In the genomic region with DNA sequence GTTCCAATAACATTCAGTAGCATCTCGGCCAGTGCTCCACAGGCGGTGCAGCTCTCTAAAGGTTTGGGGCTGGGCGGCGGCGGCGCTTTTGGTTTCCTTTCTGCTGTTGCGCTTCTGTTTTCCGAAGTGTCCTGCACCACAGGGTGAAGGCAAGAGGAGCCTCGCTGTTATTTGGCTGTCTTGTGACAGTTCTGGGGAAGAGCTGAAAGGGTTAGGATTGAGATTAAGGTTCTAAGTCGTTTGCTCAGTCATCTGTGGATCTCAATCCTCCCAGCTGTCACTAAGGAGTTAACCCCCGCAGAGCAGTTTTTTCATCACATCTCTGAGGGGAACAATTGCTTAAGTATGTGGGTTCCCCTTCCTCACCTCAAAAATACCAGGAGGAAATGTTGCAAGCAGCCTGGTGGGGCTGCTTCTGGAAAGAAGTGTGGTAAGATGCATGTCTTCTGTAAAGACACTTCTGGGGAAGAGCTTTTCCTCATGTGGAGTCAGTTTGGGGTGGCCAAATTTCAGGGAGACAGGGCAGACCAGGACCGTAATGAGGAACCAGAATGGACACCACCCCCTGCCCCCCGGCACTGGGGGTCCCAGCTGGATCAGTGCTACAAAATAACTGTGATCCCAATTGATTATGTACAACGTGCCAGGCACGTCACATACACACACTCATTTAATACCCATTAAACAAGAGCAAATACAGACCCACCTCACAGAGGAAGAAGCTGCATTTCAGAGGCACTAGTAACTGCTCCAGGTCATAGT, we compare ENCODE assay signal across 12 cellular contexts. TPM values are rescaled to one million over a fixed set of nuclear protein-coding genes. Genes with fewer than 3 reads are reported as not detected.
DNase-seq lines count a peak whose midpoint lies in the region; ATAC-seq and TF ChIP-seq lines count a peak whose summit lies in the region.
"Had no signal": no experiment of that assay in that cellular context is flagged by ENCODE, and none has a peak within 500 bp of the region (broad histone marks: within the 10 kb centered on the region; RNA-seq: fewer than 3 reads in every experiment).

No MANE protein-coding gene starts in this region.

- peak overlapping the region in 9 of 10 experiments; percentile 13 to 61 (median 35); a peak in 15 of 20 replicates for H3K4me3 ChIP-seq in BLaER1 treated with 17β-estradiol and CSF1 and Interleukin-3, amounts not matched to agents 10 nM and 100 nM
- no peak overlapping the region for H3K4me3 ChIP-seq in Karpas-422 (ENCODE audit: low read length)
- H3K4me3 ChIP-seq: K562 had no signal

- peak; percentile 12 for TF ChIP-seq CTCF in activated CD8-positive, alpha-beta T cell treated with anti-CD3 and anti-CD28 coated beads for 36 hours (IDR thresholded peaks at IDR 0.05)

- no peaks in the 10 kb centered on the region for H3K9me3 Mint-ChIP-seq in activated CD8-positive, alpha-beta T cell treated with anti-CD3 and anti-CD28 coated beads for 36 hours

- intact Hi-C loops in activated CD8-positive, alpha-beta T cell treated with anti-CD3 and anti-CD28 coated beads for 36 hours (cut with micrococcal nuclease) = no loop called here

- H4K20me1 ChIP-seq in BLaER1 treated with 17β-estradiol and CSF1 and Interleukin-3, amounts not matched to agents 10 nM and 100 nM = peaks cover 0 to 28% (median 0%) of the 10 kb centered on the region in 11 experiments; a peak in 4 of 22 replicates
- peaks cover 4% of the 10 kb centered on the region; the same call in 1 of the 2 replicates for H4K20me1 ChIP-seq in Karpas-422 (ENCODE audit: insufficient read depth, low read depth, low read length)

- no peaks in the 10 kb centered on the region for H3K9me3 ChIP-seq in BLaER1 treated with 17β-estradiol and CSF1 and Interleukin-3, amounts not matched to agents 10 nM and 100 nM (replicated peaks in 1 of 11)
- H3K9me3 ChIP-seq in Karpas-422 (ENCODE audit: low read length) = no peaks in the 10 kb centered on the region

- no peaks in the 10 kb centered on the region for H3K79me2 ChIP-seq in Karpas-422 (ENCODE audit: low read length)

- POLR2A ChIA-PET in activated CD8-positive, alpha-beta T cell treated with anti-CD3 and anti-CD28 coated beads for 36 hours (lab: Charles Lee) = interaction anchor here (0.7 to 2.6 kb wide), 9 partner anchors 9 to 112 kb away, joined by 3 to 10 read pairs (median 4); a partner anchor contains a TSS

- peaks cover 78 to 99% (median 93%) of the 10 kb centered on the region in 11 experiments for H3K36me3 ChIP-seq in BLaER1 treated with 17β-estradiol and CSF1 and Interleukin-3, amounts not matched to agents 10 nM and 100 nM
- no peaks in the 10 kb centered on the region for H3K36me3 ChIP-seq in Karpas-422 (ENCODE audit: insufficient read depth, low read length)

- DNase-seq in activated CD8-positive, alpha-beta T cell treated with anti-CD3 and anti-CD28 coated beads for 36 hours = peak; percentile 66
- DNase-seq in iris pigment epithelial cell (ENCODE audit: low read depth) (peak; percentile 13), Karpas-422 (no peak)
- DNase-seq: effector CD8-positive, alpha-beta T cell; OCI-M1 had no signal

- peaks cover 31% of the 10 kb centered on the region for H3K36me3 Mint-ChIP-seq in activated CD8-positive, alpha-beta T cell treated with anti-CD3 and anti-CD28 coated beads for 36 hours (ENCODE audit: low read depth)

- peak overlapping the region; percentile 80 to 100 (median 92) for H3K4me2 ChIP-seq in BLaER1 treated with 17β-estradiol and CSF1 and Interleukin-3, amounts not matched to agents 10 nM and 100 nM
- no peak overlapping the region for H3K4me2 ChIP-seq in Karpas-422 (ENCODE audit: low read depth, low read length, poor library complexity, severe bottlenecking)

- H2AFZ ChIP-seq in Karpas-422 (ENCODE audit: low read length) = no peak overlapping the region

- H3K27me3 Mint-ChIP-seq in activated CD8-positive, alpha-beta T cell treated with anti-CD3 and anti-CD28 coated beads for 36 hours = no peaks in the 10 kb centered on the region

- no peaks in the 10 kb centered on the region for H3K27me3 ChIP-seq in BLaER1 treated with 17β-estradiol and CSF1 and Interleukin-3, amounts not matched to agents 10 nM and 100 nM
- H3K27me3 ChIP-seq in Karpas-422 (ENCODE audit: low read length) = no peaks in the 10 kb centered on the region

- peaks cover 38% of the 10 kb centered on the region for H3K4me1 Mint-ChIP-seq in activated CD8-positive, alpha-beta T cell treated with anti-CD3 and anti-CD28 coated beads for 36 hours (ENCODE audit: low read depth)

- peak overlapping the region; percentile 87 to 99 (median 93) for H3K27ac ChIP-seq in BLaER1 treated with 17β-estradiol and CSF1 and Interleukin-3, amounts not matched to agents 10 nM and 100 nM
- no peak overlapping the region for H3K27ac ChIP-seq in Karpas-422 (ENCODE audit: low read length)

- ATAC-seq in HG03097 (IDR thresholded peaks at IDR 0.05; ENCODE audit: low FRiP score, unreplicated experiment) (peak; percentile 63), GM19455 (IDR thresholded peaks at IDR 0.05; ENCODE audit: unreplicated experiment) (no peak), HG02973 (IDR thresholded peaks at IDR 0.05; ENCODE audit: unreplicated experiment) (no peak), GM18870 (IDR thresholded peaks at IDR 0.05; ENCODE audit: unreplicated experiment) (no peak)
- ATAC-seq in activated CD8-positive, alpha-beta T cell treated with anti-CD3 and anti-CD28 coated beads for 36 hours = peak; percentile 77
- ATAC-seq: HCT116 had no signal

- peaks cover 33 to 100% (median 100%) of the 10 kb centered on the region in 10 experiments for H3K4me1 ChIP-seq in BLaER1 treated with 17β-estradiol and CSF1 and Interleukin-3, amounts not matched to agents 10 nM and 100 nM
- peaks cover 7% of the 10 kb centered on the region for H3K4me1 ChIP-seq in Karpas-422 (ENCODE audit: low read length)

- H3K9ac ChIP-seq in BLaER1 treated with 17β-estradiol and CSF1 and Interleukin-3, amounts not matched to agents 10 nM and 100 nM = peak overlapping the region; percentile 72 to 85 (median 80)
- H3K9ac ChIP-seq in Karpas-422 (ENCODE audit: low read length) = no peak overlapping the region

- H3K27ac Mint-ChIP-seq in activated CD8-positive, alpha-beta T cell treated with anti-CD3 and anti-CD28 coated beads for 36 hours = peak overlapping the region; percentile 81

- H3K4me3 Mint-ChIP-seq in activated CD8-positive, alpha-beta T cell treated with anti-CD3 and anti-CD28 coated beads for 36 hours = peak overlapping the region; percentile 42

- H3K9me2 ChIP-seq in Karpas-422 (replicated peaks; ENCODE audit: insufficient read depth, low read length) = no peaks in the 10 kb centered on the region

- CTCF ChIA-PET in activated CD8-positive, alpha-beta T cell treated with anti-CD3 and anti-CD28 coated beads for 36 hours (lab: Charles Lee) = interaction anchor here (0.9 to 2.8 kb wide), 7 partner anchors 10 to 65 kb away, joined by 3 to 18 read pairs (median 4); no protein-coding TSS in a partner anchor

RNA-seq across cellular contexts. Expression of a gene that starts 14.2 kb away (rescaled TPM):
- under 1 TPM; 0.13 to 0.14 TPM for total RNA-seq in activated CD8-positive, alpha-beta T cell treated with anti-CD3 and anti-CD28 coated beads for 36 hours
- total RNA-seq in Karpas-422 (2014; rRNA removed; shearing (Covaris generic); ENCODE audit: low replicate concordance) = 0.04 and 0.76 TPM in 2 replicates

RNA-seq across cellular contexts. Expression of a gene that starts 22.2 kb away (rescaled TPM):
- total RNA-seq in activated CD8-positive, alpha-beta T cell treated with anti-CD3 and anti-CD28 coated beads for 36 hours = 10 to 100 TPM; 14.0 to 14.2 TPM
- 5.8 and 7.1 TPM in 2 replicates for total RNA-seq in Karpas-422 (2014; rRNA removed; shearing (Covaris generic); ENCODE audit: low replicate concordance)

RNA-seq across cellular contexts. Expression of a gene that starts 52.1 kb away (rescaled TPM):
- 10 to 100 TPM; 68.1 to 71.4 TPM for total RNA-seq in activated CD8-positive, alpha-beta T cell treated with anti-CD3 and anti-CD28 coated beads for 36 hours
- 29.8 and 61.2 TPM in 2 replicates for total RNA-seq in Karpas-422 (2014; rRNA removed; shearing (Covaris generic); ENCODE audit: low replicate concordance)

Comparison
In these comparisons a context has a peak if more than half of its experiments do, and no peak if none do; other contexts are left out.
1. ATAC-seq: peak in HG03097 (single experiment) and activated CD8-positive, alpha-beta T cell treated with anti-CD3 and anti-CD28 coated beads for 36 hours (single experiment); none in GM19455 (single experiment), HG02973 (single experiment) and GM18870 (single experiment).